1 cellular context compared by ENCODE assay signal in the genomic region with DNA sequence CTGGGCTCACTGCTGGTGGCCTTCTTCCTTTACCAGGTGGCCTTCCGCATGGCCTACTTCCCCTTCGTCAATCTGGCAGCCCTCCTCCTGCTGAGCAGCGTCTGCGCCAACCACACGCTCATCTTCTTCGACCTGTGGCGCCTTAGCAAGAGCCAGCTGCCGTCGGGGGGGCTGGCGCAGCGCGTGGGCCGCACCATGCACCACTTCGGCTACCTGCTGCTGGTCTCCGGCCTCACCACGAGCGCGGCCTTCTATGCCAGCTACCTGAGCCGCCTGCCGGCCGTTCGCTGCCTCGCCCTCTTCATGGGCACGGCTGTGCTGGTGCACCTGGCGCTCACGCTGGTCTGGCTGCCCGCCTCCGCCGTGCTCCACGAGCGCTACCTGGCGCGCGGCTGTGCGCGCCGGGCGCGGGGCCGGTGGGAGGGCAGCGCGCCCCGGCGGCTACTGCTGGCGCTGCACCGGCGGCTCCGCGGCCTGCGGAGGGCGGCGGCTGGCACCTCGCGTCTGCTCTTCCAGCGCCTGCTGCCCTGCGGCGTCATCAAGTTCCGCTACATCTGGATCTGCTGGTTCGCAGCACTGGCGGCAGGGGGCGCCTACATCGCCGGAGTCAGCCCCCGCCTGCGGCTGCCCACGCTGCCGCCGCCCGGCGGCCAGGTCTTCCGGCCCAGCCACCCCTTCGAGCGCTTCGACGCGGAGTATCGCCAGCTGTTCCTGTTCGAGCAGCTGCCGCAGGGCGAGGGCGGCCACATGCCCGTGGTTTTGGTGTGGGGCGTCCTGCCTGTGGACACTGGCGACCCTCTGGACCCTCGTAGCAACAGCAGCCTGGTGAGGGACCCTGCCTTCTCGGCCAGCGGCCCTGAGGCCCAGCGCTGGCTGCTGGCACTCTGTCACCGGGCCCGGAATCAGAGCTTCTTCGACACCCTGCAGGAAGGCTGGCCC.
TF ChIP-seq lines count a peak whose summit lies in the region.

No MANE protein-coding gene starts in this region.

TF ChIP-seq in HepG2, 621 proteins besides CTCF, POLR2A, EP300 and RAD21 (continued from another document and continues in another):
- TF ChIP-seq, protein P1, sequence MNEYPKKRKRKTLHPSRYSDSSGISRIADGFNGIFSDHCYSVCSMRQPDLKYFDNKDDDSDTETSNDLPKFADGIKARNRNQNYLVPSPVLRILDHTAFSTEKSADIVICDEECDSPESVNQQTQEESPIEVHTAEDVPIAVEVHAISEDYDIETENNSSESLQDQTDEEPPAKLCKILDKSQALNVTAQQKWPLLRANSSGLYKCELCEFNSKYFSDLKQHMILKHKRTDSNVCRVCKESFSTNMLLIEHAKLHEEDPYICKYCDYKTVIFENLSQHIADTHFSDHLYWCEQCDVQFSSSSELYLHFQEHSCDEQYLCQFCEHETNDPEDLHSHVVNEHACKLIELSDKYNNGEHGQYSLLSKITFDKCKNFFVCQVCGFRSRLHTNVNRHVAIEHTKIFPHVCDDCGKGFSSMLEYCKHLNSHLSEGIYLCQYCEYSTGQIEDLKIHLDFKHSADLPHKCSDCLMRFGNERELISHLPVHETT (CRISPR knock-in tag; conservative IDR thresholded peaks at IDR 0.05), result peak; percentile 92
- TF ChIP-seq ZNF567 (CRISPR knock-in tag; IDR thresholded peaks at IDR 0.05; ENCODE audit: borderline replicate concordance), result no peak
- peak; percentile 76 for TF ChIP-seq JDP2 (CRISPR knock-in tag; IDR thresholded peaks at IDR 0.05; ENCODE audit: borderline replicate concordance)
- peak; percentile 87 for TF ChIP-seq HOXA3 (CRISPR knock-in tag; IDR thresholded peaks at IDR 0.05)
- TF ChIP-seq ZNF775 (CRISPR knock-in tag; IDR thresholded peaks at IDR 0.05; ENCODE audit: borderline replicate concordance), result no peak
- TF ChIP-seq SUZ12 (IDR thresholded peaks at IDR 0.05; ENCODE audit: low read depth, low read length), result no peak
- TF ChIP-seq, protein P2, sequence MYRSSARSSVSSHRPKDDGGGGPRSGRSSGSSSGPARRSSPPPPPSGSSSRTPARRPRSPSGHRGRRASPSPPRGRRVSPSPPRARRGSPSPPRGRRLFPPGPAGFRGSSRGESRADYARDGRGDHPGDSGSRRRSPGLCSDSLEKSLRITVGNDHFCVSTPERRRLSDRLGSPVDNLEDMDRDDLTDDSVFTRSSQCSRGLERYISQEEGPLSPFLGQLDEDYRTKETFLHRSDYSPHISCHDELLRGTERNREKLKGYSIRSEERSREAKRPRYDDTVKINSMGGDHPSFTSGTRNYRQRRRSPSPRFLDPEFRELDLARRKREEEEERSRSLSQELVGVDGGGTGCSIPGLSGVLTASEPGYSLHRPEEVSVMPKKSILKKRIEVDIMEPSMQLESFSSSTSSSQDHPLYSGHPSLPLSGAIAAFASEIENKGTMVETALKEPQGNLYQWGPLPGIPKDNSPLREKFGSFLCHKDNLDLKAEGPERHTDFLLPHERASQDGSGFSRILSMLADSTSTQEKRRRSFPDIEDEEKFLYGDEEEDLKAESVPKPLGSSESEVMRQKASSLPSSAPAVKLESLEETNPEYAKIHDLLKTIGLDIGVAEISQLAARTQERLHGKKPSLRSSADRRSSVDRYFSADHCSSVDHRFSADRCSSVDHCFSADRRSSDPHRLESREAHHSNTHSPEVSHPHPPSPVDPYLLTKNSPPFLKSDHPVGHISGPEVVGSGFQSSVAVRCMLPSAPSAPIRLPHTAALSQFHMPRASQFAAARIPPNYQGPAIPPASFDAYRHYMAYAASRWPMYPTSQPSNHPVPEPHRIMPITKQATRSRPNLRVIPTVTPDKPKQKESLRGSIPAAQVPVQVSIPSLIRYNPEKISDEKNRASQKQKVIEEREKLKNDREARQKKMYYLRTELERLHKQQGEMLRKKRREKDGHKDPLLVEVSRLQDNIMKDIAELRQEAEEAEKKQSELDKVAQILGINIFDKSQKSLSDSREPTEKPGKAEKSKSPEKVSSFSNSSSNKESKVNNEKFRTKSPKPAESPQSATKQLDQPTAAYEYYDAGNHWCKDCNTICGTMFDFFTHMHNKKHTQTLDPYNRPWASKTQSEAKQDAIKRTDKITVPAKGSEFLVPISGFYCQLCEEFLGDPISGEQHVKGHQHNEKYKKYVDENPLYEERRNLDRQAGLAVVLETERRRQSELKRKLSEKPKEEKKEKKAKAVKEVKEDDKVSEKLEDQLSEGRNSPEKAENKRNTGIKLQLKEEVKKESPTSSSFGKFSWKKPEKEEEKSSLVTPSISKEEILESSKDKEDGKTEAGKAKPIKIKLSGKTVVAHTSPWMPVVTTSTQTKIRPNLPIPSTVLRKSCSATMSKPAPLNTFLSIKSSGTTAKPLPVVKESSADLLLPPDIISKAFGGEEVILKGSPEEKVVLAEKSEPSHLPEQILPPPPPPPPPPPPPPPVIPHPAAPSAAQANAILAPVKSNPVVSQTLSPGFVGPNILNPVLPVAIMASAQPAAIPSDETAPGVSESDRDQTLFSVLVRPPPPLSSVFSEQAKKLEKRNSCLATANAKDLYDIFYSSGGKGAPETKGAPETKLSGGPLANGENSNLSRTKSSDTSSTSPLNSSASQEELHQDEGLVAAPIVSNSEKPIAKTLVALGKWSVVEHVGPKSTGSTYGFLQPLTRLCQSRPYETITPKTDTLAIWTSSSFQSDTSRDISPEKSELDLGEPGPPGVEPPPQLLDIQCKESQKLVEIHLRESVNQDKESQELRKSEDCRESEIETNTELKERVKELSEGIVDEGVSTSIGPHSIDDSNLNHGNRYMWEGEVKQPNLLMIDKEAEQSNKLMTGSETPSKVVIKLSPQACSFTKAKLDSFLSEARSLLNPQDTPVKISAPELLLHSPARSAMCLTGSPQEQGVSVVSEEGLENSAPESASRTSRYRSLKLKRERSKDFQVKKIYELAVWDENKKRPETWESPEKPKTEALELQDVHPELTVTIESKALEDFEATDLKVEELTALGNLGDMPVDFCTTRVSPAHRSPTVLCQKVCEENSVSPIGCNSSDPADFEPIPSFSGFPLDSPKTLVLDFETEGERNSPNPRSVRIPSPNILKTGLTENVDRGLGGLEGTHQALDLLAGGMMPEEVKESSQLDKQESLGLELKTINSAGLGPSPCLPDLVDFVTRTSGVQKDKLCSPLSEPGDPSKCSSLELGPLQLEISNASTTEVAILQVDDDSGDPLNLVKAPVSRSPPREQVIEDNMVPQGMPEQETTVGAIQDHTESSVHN (CRISPR knock-in tag; IDR thresholded peaks at IDR 0.05), result no peak
- TF ChIP-seq PTBP1 (IDR thresholded peaks at IDR 0.05; ENCODE audit: low read depth, low read length, poor library complexity, severe bottlenecking), result no peak
- TF ChIP-seq ZNF564 (CRISPR knock-in tag; IDR thresholded peaks at IDR 0.05), result peak; percentile 80; the same call in 1 of the 2 replicates
- TF ChIP-seq, protein P3, sequence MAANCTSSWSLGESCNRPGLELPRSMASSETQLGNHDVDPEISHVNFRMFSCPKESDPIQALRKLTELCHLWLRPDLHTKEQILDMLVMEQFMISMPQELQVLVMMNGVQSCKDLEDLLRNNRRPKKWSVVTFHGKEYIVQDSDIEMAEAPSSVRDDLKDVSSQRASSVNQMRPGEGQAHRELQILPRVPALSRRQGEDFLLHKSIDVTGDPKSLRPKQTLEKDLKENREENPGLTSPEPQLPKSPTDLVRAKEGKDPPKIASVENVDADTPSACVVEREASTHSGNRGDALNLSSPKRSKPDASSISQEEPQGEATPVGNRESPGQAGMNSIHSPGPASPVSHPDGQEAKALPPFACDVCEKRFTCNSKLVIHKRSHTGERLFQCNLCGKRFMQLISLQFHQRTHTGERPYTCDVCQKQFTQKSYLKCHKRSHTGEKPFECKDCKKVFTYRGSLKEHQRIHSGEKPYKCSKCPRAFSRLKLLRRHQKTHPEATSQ (CRISPR knock-in tag; IDR thresholded peaks at IDR 0.05; ENCODE audit: borderline replicate concordance), result peak; percentile 84; the same call in 1 of the 2 replicates
- TF ChIP-seq, protein P4, sequence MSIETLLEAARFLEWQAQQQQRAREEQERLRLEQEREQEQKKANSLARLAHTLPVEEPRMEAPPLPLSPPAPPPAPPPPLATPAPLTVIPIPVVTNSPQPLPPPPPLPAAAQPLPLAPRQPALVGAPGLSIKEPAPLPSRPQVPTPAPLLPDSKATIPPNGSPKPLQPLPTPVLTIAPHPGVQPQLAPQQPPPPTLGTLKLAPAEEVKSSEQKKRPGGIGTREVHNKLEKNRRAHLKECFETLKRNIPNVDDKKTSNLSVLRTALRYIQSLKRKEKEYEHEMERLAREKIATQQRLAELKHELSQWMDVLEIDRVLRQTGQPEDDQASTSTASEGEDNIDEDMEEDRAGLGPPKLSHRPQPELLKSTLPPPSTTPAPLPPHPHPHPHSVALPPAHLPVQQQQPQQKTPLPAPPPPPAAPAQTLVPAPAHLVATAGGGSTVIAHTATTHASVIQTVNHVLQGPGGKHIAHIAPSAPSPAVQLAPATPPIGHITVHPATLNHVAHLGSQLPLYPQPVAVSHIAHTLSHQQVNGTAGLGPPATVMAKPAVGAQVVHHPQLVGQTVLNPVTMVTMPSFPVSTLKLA (IDR thresholded peaks at IDR 0.05), result no peak
- TF ChIP-seq SP4 (CRISPR knock-in tag; IDR thresholded peaks at IDR 0.05), result peak; percentile 58; the same call in 1 of the 2 replicates
- TF ChIP-seq HCFC1 (IDR thresholded peaks at IDR 0.05; ENCODE audit: low read depth, low read length), result no peak
- no peak for TF ChIP-seq ELF4 (CRISPR knock-in tag; IDR thresholded peaks at IDR 0.05; ENCODE audit: borderline replicate concordance)
- TF ChIP-seq, protein P5, sequence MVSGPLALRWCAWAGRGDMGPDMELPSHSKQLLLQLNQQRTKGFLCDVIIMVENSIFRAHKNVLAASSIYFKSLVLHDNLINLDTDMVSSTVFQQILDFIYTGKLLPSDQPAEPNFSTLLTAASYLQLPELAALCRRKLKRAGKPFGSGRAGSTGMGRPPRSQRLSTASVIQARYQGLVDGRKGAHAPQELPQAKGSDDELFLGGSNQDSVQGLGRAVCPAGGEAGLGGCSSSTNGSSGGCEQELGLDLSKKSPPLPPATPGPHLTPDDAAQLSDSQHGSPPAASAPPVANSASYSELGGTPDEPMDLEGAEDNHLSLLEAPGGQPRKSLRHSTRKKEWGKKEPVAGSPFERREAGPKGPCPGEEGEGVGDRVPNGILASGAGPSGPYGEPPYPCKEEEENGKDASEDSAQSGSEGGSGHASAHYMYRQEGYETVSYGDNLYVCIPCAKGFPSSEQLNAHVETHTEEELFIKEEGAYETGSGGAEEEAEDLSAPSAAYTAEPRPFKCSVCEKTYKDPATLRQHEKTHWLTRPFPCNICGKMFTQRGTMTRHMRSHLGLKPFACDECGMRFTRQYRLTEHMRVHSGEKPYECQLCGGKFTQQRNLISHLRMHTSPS (CRISPR knock-in tag; IDR thresholded peaks at IDR 0.05; ENCODE audit: low read depth), result peak; percentile 89
- TF ChIP-seq NFIB (CRISPR knock-in tag; IDR thresholded peaks at IDR 0.05; ENCODE audit: borderline replicate concordance), result no peak
- TF ChIP-seq, protein P6, sequence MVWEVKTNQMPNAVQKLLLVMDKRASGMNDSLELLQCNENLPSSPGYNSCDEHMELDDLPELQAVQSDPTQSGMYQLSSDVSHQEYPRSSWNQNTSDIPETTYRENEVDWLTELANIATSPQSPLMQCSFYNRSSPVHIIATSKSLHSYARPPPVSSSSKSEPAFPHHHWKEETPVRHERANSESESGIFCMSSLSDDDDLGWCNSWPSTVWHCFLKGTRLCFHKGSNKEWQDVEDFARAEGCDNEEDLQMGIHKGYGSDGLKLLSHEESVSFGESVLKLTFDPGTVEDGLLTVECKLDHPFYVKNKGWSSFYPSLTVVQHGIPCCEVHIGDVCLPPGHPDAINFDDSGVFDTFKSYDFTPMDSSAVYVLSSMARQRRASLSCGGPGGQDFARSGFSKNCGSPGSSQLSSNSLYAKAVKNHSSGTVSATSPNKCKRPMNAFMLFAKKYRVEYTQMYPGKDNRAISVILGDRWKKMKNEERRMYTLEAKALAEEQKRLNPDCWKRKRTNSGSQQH (CRISPR knock-in tag; IDR thresholded peaks at IDR 0.05; ENCODE audit: low read depth), result peak; percentile 36; the same call in 1 of the 2 replicates
- TF ChIP-seq, protein P7, sequence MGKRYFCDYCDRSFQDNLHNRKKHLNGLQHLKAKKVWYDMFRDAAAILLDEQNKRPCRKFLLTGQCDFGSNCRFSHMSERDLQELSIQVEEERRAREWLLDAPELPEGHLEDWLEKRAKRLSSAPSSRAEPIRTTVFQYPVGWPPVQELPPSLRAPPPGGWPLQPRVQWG (CRISPR knock-in tag; IDR thresholded peaks at IDR 0.05; ENCODE audit: borderline replicate concordance, low read depth), result no peak
- TF ChIP-seq TCF12 (IDR thresholded peaks at IDR 0.05), result no peak
- TF ChIP-seq TCF12 (CRISPR knock-in tag; IDR thresholded peaks at IDR 0.05), result no peak
- no peak for TF ChIP-seq ZNF383 (CRISPR knock-in tag; IDR thresholded peaks at IDR 0.05; ENCODE audit: borderline replicate concordance)
- TF ChIP-seq SPEN (CRISPR knock-in tag; IDR thresholded peaks at IDR 0.05; ENCODE audit: low read depth), result peak; percentile 78
- no peak for TF ChIP-seq SMARCE1 (IDR thresholded peaks at IDR 0.05; ENCODE audit: borderline replicate concordance)
- TF ChIP-seq, protein P8, sequence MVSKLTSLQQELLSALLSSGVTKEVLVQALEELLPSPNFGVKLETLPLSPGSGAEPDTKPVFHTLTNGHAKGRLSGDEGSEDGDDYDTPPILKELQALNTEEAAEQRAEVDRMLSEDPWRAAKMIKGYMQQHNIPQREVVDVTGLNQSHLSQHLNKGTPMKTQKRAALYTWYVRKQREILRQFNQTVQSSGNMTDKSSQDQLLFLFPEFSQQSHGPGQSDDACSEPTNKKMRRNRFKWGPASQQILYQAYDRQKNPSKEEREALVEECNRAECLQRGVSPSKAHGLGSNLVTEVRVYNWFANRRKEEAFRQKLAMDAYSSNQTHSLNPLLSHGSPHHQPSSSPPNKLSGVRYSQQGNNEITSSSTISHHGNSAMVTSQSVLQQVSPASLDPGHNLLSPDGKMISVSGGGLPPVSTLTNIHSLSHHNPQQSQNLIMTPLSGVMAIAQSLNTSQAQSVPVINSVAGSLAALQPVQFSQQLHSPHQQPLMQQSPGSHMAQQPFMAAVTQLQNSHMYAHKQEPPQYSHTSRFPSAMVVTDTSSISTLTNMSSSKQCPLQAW (CRISPR knock-in tag; IDR thresholded peaks at IDR 0.05), result 0 out of 2 replicates have a peak, but pooled peaks have one; percentile 40
- peak; percentile 88 for TF ChIP-seq ZNF230 (CRISPR knock-in tag; IDR thresholded peaks at IDR 0.05)
- peak; percentile 68; the same call in 1 of the 2 replicates for TF ChIP-seq SMAD3 (CRISPR knock-in tag; IDR thresholded peaks at IDR 0.05)
- TF ChIP-seq, protein P9, sequence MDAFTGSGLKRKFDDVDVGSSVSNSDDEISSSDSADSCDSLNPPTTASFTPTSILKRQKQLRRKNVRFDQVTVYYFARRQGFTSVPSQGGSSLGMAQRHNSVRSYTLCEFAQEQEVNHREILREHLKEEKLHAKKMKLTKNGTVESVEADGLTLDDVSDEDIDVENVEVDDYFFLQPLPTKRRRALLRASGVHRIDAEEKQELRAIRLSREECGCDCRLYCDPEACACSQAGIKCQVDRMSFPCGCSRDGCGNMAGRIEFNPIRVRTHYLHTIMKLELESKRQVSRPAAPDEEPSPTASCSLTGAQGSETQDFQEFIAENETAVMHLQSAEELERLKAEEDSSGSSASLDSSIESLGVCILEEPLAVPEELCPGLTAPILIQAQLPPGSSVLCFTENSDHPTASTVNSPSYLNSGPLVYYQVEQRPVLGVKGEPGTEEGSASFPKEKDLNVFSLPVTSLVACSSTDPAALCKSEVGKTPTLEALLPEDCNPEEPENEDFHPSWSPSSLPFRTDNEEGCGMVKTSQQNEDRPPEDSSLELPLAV (CRISPR knock-in tag; conservative IDR thresholded peaks at IDR 0.05; ENCODE audit: low read depth), result peak; percentile 78
- TF ChIP-seq BRD4 (CRISPR knock-in tag; IDR thresholded peaks at IDR 0.05), result 0 out of 2 replicates have a peak, but pooled peaks have one; percentile 39
- TF ChIP-seq SMYD3 (CRISPR knock-in tag; IDR thresholded peaks at IDR 0.05), result 0 out of 2 replicates have a peak, but pooled peaks have one; percentile 68
- peak; percentile 79; the same call in 1 of the 2 replicates for TF ChIP-seq ZNF17 (CRISPR knock-in tag; IDR thresholded peaks at IDR 0.05)
- TF ChIP-seq TEAD2 (CRISPR knock-in tag; IDR thresholded peaks at IDR 0.05), result peak; percentile 99
- TF ChIP-seq NFRKB (IDR thresholded peaks at IDR 0.05), result no peak
- peak; percentile 91 for TF ChIP-seq EEA1 (CRISPR knock-in tag; IDR thresholded peaks at IDR 0.05; ENCODE audit: borderline replicate concordance)
- peak; percentile 76 for TF ChIP-seq ZNF263 (CRISPR knock-in tag; IDR thresholded peaks at IDR 0.05)
